Comparison of ENCODE assay signal across 9 cellular contexts in genomic region chrX:139787601-139788000, GRCh38.
"Had no signal": no experiment of that assay in that cellular context is flagged by ENCODE, and none has a peak within 500 bp of the region (broad histone marks: within the 10 kb centered on the region; RNA-seq: fewer than 3 reads in every experiment).

No MANE protein-coding gene starts in this region.

- ATAC-seq: GM23338, K562 had no signal

- DNase-seq: H9, HCEC 1CT, IMR-90, KG1 had no signal

- H3K4me2 ChIP-seq: GM23338 had no signal

- H3K4me3 Mint-ChIP-seq: GM23338, H9 had no signal

- H3K9me3 Mint-ChIP-seq: GM23338 had no signal

- FAIRE-seq: H1, H54, HTR-8/SVneo, K562 had no signal

- H3K4me3 ChIP-seq: GM23338, K562 had no signal

- H3K27ac Mint-ChIP-seq: GM23338, H9 had no signal

- H2AFZ ChIP-seq: GM23338 had no signal

- H3K4me1 Mint-ChIP-seq: GM23338, H9 had no signal
